In genomic region chr18:2104620-2105462, GRCh38 we compare ENCODE assay signal across 8 cellular contexts.
DNase-seq lines count a peak whose midpoint lies in the region; ATAC-seq and TF ChIP-seq lines count a peak whose summit lies in the region.

No MANE protein-coding gene starts in this region.

- peak overlapping the region; percentile 16 for H3K4me2 ChIP-seq in mammary epithelial cell (ENCODE audit: insufficient read depth, low read depth, low read length)

- no TSS peak for BruUV-seq in mammary epithelial cell (replicated peaks; lab: Mats Ljungman, UMichigan)

- POLR2A ChIA-PET in GM10248 (lab: Yijun Ruan, JAX), result no interaction called here

- CTCF ChIA-PET in GM10248 (lab: Yijun Ruan, JAX) (interaction anchor here (0.7 to 4.6 kb wide), 33 partner anchors 8 to 453 kb away, joined by 3 to 61 read pairs (median 5); no protein-coding TSS in a partner anchor), mammary epithelial cell (lab: Charles Lee; ENCODE audit: low non-redundant PET) (interaction anchor here (0.5 to 1.2 kb wide), 4 partner anchors 118 to 237 kb away, joined by 3 to 16 read pairs (median 5); no protein-coding TSS in a partner anchor)

- in situ Hi-C loops in mammary epithelial cell (cut with MboI; ENCODE audit: low sequenced_read_pairs in 2 of 2), result loop anchor here (10.0 to 25.0 kb wide), 3 partner anchors 107 to 440 kb away; no protein-coding TSS in a partner anchor

- H4K20me1 ChIP-seq in mammary epithelial cell (ENCODE audit: insufficient read depth, low read length), result no peaks in the 10 kb centered on the region

- H3K27me3 ChIP-seq in mammary epithelial cell (ENCODE audit: insufficient read depth, low read length) (no peaks in the 10 kb centered on the region), left lung (no peaks in the 10 kb centered on the region)

- H3K9me3 ChIP-seq in mammary epithelial cell (replicated peaks; ENCODE audit: insufficient read depth, low read length) (no peaks in the 10 kb centered on the region), left lung (no peaks in the 10 kb centered on the region)

- no peak overlapping the region for H3K9ac ChIP-seq in mammary epithelial cell (ENCODE audit: insufficient read depth, low read length)

- peak; percentile 80 for ATAC-seq in GM21529 (IDR thresholded peaks at IDR 0.05; ENCODE audit: unreplicated experiment)
- peak; percentile 93 for ATAC-seq in left lung

- peak overlapping the region; percentile 65 for H2AFZ ChIP-seq in mammary epithelial cell (ENCODE audit: low read depth, low read length)

- H3K79me2 ChIP-seq in mammary epithelial cell (ENCODE audit: insufficient read depth, low read length), result no peaks in the 10 kb centered on the region

- TF ChIP-seq CTCF in GM10248 (IDR thresholded peaks at IDR 0.05; ENCODE audit: control extremely low read depth, extremely low read depth, low read depth, missing control alignments) (peak; percentile 78), mammary epithelial cell (conservative IDR thresholded peaks at IDR 0.05 in 1 of 2, IDR thresholded peaks at IDR 0.05 in 1 of 2; ENCODE audit: extremely low read depth in 1 of 2, insufficient read depth in 1 of 2, low read depth in 1 of 2, low read length in 2 of 2) (peak; percentile 83 to 90), left lung (IDR thresholded peaks at IDR 0.05) (peak; percentile 66 to 68)

- dilution Hi-C loops in mammary epithelial cell (cut with HindIII; ENCODE audit: low sequenced_read_pairs), result loop anchor here (5.0 kb wide), 2 partner anchors 62 to 102 kb away; no protein-coding TSS in a partner anchor

- intact Hi-C loops in mammary epithelial cell (cut with micrococcal nuclease), result loop anchor here (1.0 to 10.0 kb wide), 5 partner anchors 119 to 442 kb away; no protein-coding TSS in a partner anchor
- intact Hi-C loops in left lung (cut with DNase I), result loop anchor here in 1 of 2 donors (10.0 kb wide), 1 partner anchor 440 kb away; no protein-coding TSS in a partner anchor

- H3K4me1 ChIP-seq in mammary epithelial cell (ENCODE audit: insufficient read depth, low read length) (no peaks in the 10 kb centered on the region), left lung (no peaks in the 10 kb centered on the region)

- DNase-seq in GM10248 (ENCODE audit: extremely low spot score) (peak; percentile 61), HuH-7.5 (ENCODE audit: low spot score) (peak; percentile 60), UCSD-AML1 (lab: John Stamatoyannopoulos, UW; ENCODE audit: unreplicated experiment) (peak; percentile 58), mammary epithelial cell (peak; percentile 29), left lung (peak; percentile 44 to 87), amniotic stem cell (lab: John Stamatoyannopoulos, UW) (no peak)
- DNase-seq in stimulated activated CD8-positive, alpha-beta memory T cell treated with anti-CD3 and anti-CD28 coated beads, Interleukin-7, amount 100 ng/mL, for 48 hours (ENCODE audit: extremely low read depth in 1 of 2, low read depth in 1 of 2), result peak; percentile 5 to 7

- H3K27ac ChIP-seq in mammary epithelial cell (ENCODE audit: insufficient read depth, low read depth, low read length), result no peak overlapping the region
- no peak overlapping the region for H3K27ac ChIP-seq in left lung

- WGBS in mammary epithelial cell (ENCODE audit: low coverage, missing lambda C conversion rate), result 37% methylated on average over 12 of the region's 16 CpGs

- H3K36me3 ChIP-seq in mammary epithelial cell (ENCODE audit: insufficient read depth, low read length), result no peaks in the 10 kb centered on the region
- no peaks in the 10 kb centered on the region for H3K36me3 ChIP-seq in left lung

- no peak overlapping the region for H3K4me3 ChIP-seq in mammary epithelial cell (replicated peaks in 1 of 3; ENCODE audit: insufficient read depth in 1 of 3, low read depth in 2 of 3, low read length in 3 of 3)
- no peak overlapping the region for H3K4me3 ChIP-seq in left lung
